In the genomic region with DNA sequence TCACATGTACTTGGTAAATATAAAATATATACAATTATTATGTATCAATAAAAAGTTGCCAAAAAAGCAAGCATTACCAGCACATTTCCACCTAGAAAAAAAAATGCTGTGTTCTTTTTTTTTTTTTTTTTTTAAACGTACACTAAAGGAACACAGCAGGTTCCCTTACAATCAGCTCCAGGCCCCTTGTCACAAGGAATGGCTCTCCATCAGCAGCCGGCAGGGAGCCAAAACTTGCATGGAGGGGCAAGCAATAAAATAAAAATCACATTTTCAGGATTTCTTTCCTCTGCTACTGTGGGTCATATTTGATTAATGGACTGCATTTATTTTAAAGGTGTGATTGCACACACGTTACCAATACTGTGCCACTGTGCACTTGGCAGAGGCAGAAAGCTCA, we compare ENCODE assay signal across 1 cellular context.
TF ChIP-seq lines count a peak whose summit lies in the region.

No MANE protein-coding gene starts in this region.

TF ChIP-seq in GM23338, 12 proteins besides CTCF, POLR2A, EP300 and RAD21 (continued from another document):
- TF ChIP-seq, protein P1, sequence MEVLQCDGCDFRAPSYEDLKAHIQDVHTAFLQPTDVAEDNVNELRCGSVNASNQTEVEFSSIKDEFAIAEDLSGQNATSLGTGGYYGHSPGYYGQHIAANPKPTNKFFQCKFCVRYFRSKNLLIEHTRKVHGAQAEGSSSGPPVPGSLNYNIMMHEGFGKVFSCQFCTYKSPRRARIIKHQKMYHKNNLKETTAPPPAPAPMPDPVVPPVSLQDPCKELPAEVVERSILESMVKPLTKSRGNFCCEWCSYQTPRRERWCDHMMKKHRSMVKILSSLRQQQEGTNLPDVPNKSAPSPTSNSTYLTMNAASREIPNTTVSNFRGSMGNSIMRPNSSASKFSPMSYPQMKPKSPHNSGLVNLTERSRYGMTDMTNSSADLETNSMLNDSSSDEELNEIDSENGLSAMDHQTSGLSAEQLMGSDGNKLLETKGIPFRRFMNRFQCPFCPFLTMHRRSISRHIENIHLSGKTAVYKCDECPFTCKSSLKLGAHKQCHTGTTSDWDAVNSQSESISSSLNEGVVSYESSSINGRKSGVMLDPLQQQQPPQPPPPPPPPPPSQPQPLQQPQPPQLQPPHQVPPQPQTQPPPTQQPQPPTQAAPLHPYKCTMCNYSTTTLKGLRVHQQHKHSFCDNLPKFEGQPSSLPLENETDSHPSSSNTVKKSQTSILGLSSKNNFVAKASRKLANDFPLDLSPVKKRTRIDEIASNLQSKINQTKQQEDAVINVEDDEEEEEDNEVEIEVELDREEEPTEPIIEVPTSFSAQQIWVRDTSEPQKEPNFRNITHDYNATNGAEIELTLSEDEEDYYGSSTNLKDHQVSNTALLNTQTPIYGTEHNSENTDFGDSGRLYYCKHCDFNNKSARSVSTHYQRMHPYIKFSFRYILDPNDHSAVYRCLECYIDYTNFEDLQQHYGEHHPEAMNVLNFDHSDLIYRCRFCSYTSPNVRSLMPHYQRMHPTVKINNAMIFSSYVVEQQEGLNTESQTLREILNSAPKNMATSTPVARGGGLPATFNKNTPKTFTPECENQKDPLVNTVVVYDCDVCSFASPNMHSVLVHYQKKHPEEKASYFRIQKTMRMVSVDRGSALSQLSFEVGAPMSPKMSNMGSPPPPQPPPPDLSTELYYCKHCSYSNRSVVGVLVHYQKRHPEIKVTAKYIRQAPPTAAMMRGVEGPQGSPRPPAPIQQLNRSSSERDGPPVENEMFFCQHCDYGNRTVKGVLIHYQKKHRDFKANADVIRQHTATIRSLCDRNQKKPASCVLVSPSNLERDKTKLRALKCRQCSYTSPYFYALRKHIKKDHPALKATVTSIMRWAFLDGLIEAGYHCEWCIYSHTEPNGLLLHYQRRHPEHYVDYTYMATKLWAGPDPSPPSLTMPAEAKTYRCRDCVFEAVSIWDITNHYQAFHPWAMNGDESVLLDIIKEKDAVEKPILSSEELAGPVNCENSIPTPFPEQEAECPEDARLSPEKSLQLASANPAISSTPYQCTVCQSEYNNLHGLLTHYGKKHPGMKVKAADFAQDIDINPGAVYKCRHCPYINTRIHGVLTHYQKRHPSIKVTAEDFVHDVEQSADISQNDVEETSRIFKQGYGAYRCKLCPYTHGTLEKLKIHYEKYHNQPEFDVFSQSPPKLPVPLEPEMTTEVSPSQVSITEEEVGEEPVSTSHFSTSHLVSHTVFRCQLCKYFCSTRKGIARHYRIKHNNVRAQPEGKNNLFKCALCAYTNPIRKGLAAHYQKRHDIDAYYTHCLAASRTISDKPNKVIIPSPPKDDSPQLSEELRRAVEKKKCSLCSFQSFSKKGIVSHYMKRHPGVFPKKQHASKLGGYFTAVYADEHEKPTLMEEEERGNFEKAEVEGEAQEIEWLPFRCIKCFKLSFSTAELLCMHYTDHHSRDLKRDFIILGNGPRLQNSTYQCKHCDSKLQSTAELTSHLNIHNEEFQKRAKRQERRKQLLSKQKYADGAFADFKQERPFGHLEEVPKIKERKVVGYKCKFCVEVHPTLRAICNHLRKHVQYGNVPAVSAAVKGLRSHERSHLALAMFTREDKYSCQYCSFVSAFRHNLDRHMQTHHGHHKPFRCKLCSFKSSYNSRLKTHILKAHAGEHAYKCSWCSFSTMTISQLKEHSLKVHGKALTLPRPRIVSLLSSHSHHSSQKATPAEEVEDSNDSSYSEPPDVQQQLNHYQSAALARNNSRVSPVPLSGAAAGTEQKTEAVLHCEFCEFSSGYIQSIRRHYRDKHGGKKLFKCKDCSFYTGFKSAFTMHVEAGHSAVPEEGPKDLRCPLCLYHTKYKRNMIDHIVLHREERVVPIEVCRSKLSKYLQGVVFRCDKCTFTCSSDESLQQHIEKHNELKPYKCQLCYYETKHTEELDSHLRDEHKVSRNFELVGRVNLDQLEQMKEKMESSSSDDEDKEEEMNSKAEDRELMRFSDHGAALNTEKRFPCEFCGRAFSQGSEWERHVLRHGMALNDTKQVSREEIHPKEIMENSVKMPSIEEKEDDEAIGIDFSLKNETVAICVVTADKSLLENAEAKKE (CRISPR knock-in tag; IDR thresholded peaks at IDR 0.05), result no peak
- TF ChIP-seq EZH2 (IDR thresholded peaks at IDR 0.05; ENCODE audit: low read depth, unreplicated experiment) (no peak), CREB1 (CRISPR knock-in tag; IDR thresholded peaks at IDR 0.05; ENCODE audit: low read depth) (no peak), EZH2phosphoT487 (IDR thresholded peaks at IDR 0.05; ENCODE audit: unreplicated experiment) (no peak), STAT1 (IDR thresholded peaks at IDR 0.05; ENCODE audit: unreplicated experiment) (no peak), REST (IDR thresholded peaks at IDR 0.05; ENCODE audit: unreplicated experiment) (no peak), ZNF114 (CRISPR knock-in tag; IDR thresholded peaks at IDR 0.05) (no peak)
